ENCODE assay signal across 18 cellular contexts in the genomic region with DNA sequence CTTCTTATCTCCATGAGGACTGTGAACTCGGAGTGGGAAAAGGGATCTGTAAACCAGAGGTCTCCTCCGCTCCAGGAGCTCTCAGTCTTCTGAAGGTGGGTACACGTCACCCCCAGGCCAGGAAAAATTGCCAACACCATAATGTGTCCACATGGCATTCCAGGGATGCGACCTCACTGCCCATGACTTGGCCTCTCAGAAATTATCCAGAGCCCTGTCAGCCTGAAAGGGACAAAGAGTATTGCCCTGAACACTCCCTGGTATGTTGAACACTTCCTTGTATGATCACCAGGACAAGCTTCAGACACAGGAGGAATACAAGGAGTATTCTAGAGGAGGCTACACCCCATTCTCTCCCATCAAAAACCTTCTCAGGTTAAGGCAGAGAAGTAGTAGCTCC.
DNase-seq lines count a peak whose midpoint lies in the region; FAIRE-seq and TF ChIP-seq lines count a peak whose summit lies in the region.
"Had no signal": no experiment of that assay in that cellular context is flagged by ENCODE, and none has a peak within 500 bp of the region (broad histone marks: within the 10 kb centered on the region; RNA-seq: fewer than 3 reads in every experiment).

No MANE protein-coding gene starts in this region.

- peak overlapping the region; percentile 66 for H3K27ac Mint-ChIP-seq in chondrocyte (ENCODE audit: unreplicated experiment)
- H3K27ac Mint-ChIP-seq: activated CD4-positive, alpha-beta T cell treated with anti-CD3 and anti-CD28 coated beads, Interleukin-2, amount 10 ng/mL, durations not matched to agents 24 days and 14 days; brain; endodermal cell; H9 had no signal

- no CpG with 5 or more reads among the region's 4 CpGs for WGBS in mesendoderm (ENCODE audit: extremely low coverage, insufficient coverage, low lambda C conversion rate)

- no peaks in the 10 kb centered on the region for H3K27me3 Mint-ChIP-seq in chondrocyte (ENCODE audit: low read depth)

- H4K8ac ChIP-seq in mesendoderm (ENCODE audit: low read depth, low read length) = no peak overlapping the region

- H3K4me1 ChIP-seq in mesendoderm (ENCODE audit: control insufficient read depth, low read depth, low read length) = no peaks in the 10 kb centered on the region
- H3K4me1 ChIP-seq: transverse colon had no signal

- no peaks in the 10 kb centered on the region for H3K9me3 ChIP-seq in MG63
- H3K9me3 ChIP-seq: ovary, transverse colon had no signal

- no peak for TF ChIP-seq CTCF in chondrocyte (IDR thresholded peaks at IDR 0.05)

- H2AK5ac ChIP-seq in mesendoderm (ENCODE audit: low read length) = no peak overlapping the region

- no peak overlapping the region for H4K5ac ChIP-seq in mesendoderm (ENCODE audit: low read length)

- H3K4me3 Mint-ChIP-seq in chondrocyte (ENCODE audit: unreplicated experiment) = no peak overlapping the region
- H3K4me3 Mint-ChIP-seq: activated CD4-positive, alpha-beta T cell treated with anti-CD3 and anti-CD28 coated beads, Interleukin-2, amount 10 ng/mL, durations not matched to agents 24 days and 14 days; brain; endodermal cell; H9 had no signal

- H3K36me3 Mint-ChIP-seq in chondrocyte (ENCODE audit: low read depth) = no peaks in the 10 kb centered on the region
- H3K36me3 Mint-ChIP-seq: brain had no signal

- peaks cover 14% of the 10 kb centered on the region for H3K4me1 Mint-ChIP-seq in chondrocyte (ENCODE audit: low read depth)
- H3K4me1 Mint-ChIP-seq: activated CD4-positive, alpha-beta T cell treated with anti-CD3 and anti-CD28 coated beads, Interleukin-2, amount 10 ng/mL, durations not matched to agents 24 days and 14 days; brain; endodermal cell had no signal

- no peak overlapping the region for H3K4ac ChIP-seq in mesendoderm (ENCODE audit: low read depth, low read length)

- H3K4me2 ChIP-seq in mesendoderm (ENCODE audit: low read length) = no peak overlapping the region

- no peaks in the 10 kb centered on the region for H3K79me2 ChIP-seq in mesendoderm (ENCODE audit: control insufficient read depth, insufficient read depth, low read length)

- H3K4me3 ChIP-seq in MG63 (no peak overlapping the region), mesendoderm (ENCODE audit: low read length) (no peak overlapping the region)
- H3K4me3 ChIP-seq: ovary, transverse colon had no signal

- no peak overlapping the region for H2BK15ac ChIP-seq in mesendoderm (replicated peaks; ENCODE audit: low read depth)

- no peak for FAIRE-seq in frontal cortex (lab: Jason Lieb, UNC)
- FAIRE-seq: GM12892 had no signal

- H3K79me1 ChIP-seq in mesendoderm (ENCODE audit: low read length) = no peaks in the 10 kb centered on the region

- H3K9ac ChIP-seq in mesendoderm (ENCODE audit: low read length) = no peak overlapping the region

- no peak overlapping the region for H3K56ac ChIP-seq in mesendoderm (ENCODE audit: low read length)

- H3K18ac ChIP-seq in mesendoderm (ENCODE audit: low read length) = no peak overlapping the region

- no peaks in the 10 kb centered on the region for H3K9me3 Mint-ChIP-seq in chondrocyte (ENCODE audit: low read depth)
- H3K9me3 Mint-ChIP-seq: activated CD4-positive, alpha-beta T cell treated with anti-CD3 and anti-CD28 coated beads, Interleukin-2, amount 10 ng/mL, durations not matched to agents 24 days and 14 days; H9 had no signal

- H3K36me3 ChIP-seq in MG63 (no peaks in the 10 kb centered on the region), mesendoderm (ENCODE audit: control insufficient read depth, insufficient read depth, low read length) (no peaks in the 10 kb centered on the region)
- H3K36me3 ChIP-seq: ovary, transverse colon had no signal

- no peak overlapping the region for H2BK120ac ChIP-seq in mesendoderm (ENCODE audit: low read depth, low read length)

- H2BK5ac ChIP-seq in mesendoderm (ENCODE audit: low read length) = no peak overlapping the region

- H3K27me3 ChIP-seq in MG63 (no peaks in the 10 kb centered on the region), mesendoderm (ENCODE audit: insufficient read depth, low read length, poor library complexity) (no peaks in the 10 kb centered on the region)
- H3K27me3 ChIP-seq: ovary, transverse colon had no signal

- DNase-seq in AG08396 (ENCODE audit: low spot score) = peak; percentile 8
- peak; percentile 48 for DNase-seq in MG63
- no peak for DNase-seq in chondrocyte (ENCODE audit: low spot score)
- DNase-seq in mesendoderm = peak; percentile 3
- DNase-seq in D341Med (ENCODE audit: low spot score) = no peak
- DNase-seq in Kasumi-1 (lab: John Stamatoyannopoulos, UW) = no peak
- no peak for DNase-seq in frontal cortex (ENCODE audit: low spot score in 2 of 2)
- DNase-seq in NCI-H446 (lab: John Stamatoyannopoulos, UW) = no peak
- DNase-seq: activated CD4-positive, alpha-beta T cell treated with anti-CD3 and anti-CD28 coated beads, Interleukin-2, amount 10 ng/mL, durations not matched to agents 24 days and 14 days; endodermal cell; H9; NCI-H1092 treated with DMSO at 0.1 percent for 48 hours; NCI-H446 treated with DMSO at 0.1 percent for 48 hours; ovary; stimulated activated CD8-positive, alpha-beta memory T cell treated with anti-CD3 and anti-CD28 coated beads, Interleukin-4, amount 100 ng/mL, for 48 hours had no signal

- H3K27ac ChIP-seq in mesendoderm (ENCODE audit: low read depth, low read length) = no peak overlapping the region
- H3K27ac ChIP-seq: ovary had no signal

- no peak overlapping the region for H3K23ac ChIP-seq in mesendoderm (ENCODE audit: low read length)

Comparison
In these comparisons a context has a peak if more than half of its experiments do, and no peak if none do; other contexts are left out.
1. DNase-seq: peak in AG08396 (single experiment), MG63 (single experiment) and mesendoderm (single experiment); none in chondrocyte (single experiment), D341Med (single experiment), Kasumi-1 (0 of 2), frontal cortex (0 of 2) and NCI-H446 (0 of 2).